ENCODE assay signal across 1 cellular context in the genomic region with DNA sequence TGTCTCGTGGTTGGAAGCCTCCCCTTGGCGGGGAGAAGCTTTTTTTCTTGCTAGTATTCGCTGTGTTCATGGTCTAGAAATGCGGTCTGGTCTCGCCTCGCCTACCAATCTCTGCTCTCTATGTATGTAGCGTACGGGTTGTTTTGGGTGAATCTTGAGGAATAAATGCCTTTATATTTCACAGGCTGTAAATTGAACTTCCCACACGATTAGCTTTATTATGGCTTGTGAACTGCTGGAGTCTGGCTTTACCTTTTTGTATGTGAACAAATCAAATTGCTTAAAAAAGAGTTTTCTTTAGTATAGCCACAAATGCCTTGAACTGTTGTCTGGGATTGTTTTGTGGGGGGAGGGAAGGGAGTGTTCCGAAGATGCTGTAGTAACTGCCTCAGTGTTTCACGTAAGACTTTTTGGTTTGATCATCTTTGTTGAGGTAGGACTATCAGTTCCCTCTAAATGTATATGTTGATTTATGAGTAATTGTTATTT.
TF ChIP-seq lines count a peak whose summit lies in the region.

No MANE protein-coding gene starts in this region.

TF ChIP-seq in H1, 55 proteins besides CTCF, POLR2A, EP300 and RAD21:
- no peak for TF ChIP-seq HDAC2 (IDR thresholded peaks at IDR 0.05; ENCODE audit: borderline replicate concordance in 1 of 2, low read depth in 2 of 2, low read length in 2 of 2)
- no peak for TF ChIP-seq EGR1 (IDR thresholded peaks at IDR 0.05; ENCODE audit: borderline replicate concordance, low read depth, low read length)
- no peak for TF ChIP-seq SP1 (IDR thresholded peaks at IDR 0.05; ENCODE audit: low read depth, low read length)
- peak; percentile 5 for TF ChIP-seq ASH2L (IDR thresholded peaks at IDR 0.05; ENCODE audit: low read length)
